In genomic region chr19:40285353-40286234, GRCh38 we compare ENCODE assay signal across 8 cellular contexts. TPM values are rescaled to one million over a fixed set of nuclear protein-coding genes. Genes with fewer than 3 reads are reported as not detected.
A peak's percentile ranks its signal among the peaks of the same experiment; 100 is the strongest.
DNase-seq lines count a peak whose midpoint lies in the region; ATAC-seq and TF ChIP-seq lines count a peak whose summit lies in the region.

No MANE protein-coding gene starts in this region.

- peak; percentile 86 for ATAC-seq in HG03175 (IDR thresholded peaks at IDR 0.05; ENCODE audit: unreplicated experiment)
- ATAC-seq in WTC11: peak; percentile 86

- peak overlapping the region; percentile 99 for H3K27ac Mint-ChIP-seq in WTC11

- H3K4me3 Mint-ChIP-seq in WTC11: peak overlapping the region; percentile 80

- TF ChIP-seq CTCF in AG09309 (IDR thresholded peaks at IDR 0.05; ENCODE audit: control insufficient read depth, insufficient read depth, low read depth, low read length, missing control alignments): no peak
- 0 out of 2 replicates have a peak, but pooled peaks have one; percentile 6 for TF ChIP-seq CTCF in WTC11 (IDR thresholded peaks at IDR 0.05)

- H3K9me3 Mint-ChIP-seq in WTC11: no peaks in the 10 kb centered on the region

- CTCF ChIA-PET in WTC11 (lab: Charles Lee): interaction anchor here (0.6 to 1.2 kb wide), 7 partner anchors 15 to 521 kb away, joined by 3 to 5 read pairs (median 3); no protein-coding TSS in a partner anchor

- peak; percentile 64 for TF ChIP-seq POLR2A in GM18951 (IDR thresholded peaks at IDR 0.05; ENCODE audit: extremely low read depth, insufficient read depth, insufficient read length)

- H3K4me3 ChIP-seq in AG09309 (ENCODE audit: control insufficient read depth, low read depth, low read length): peak overlapping the region; percentile 63

- POLR2A ChIA-PET in WTC11 (lab: Charles Lee): no interaction called here

- H3K36me3 Mint-ChIP-seq in WTC11: no peaks in the 10 kb centered on the region

- in situ Hi-C loops in GM18951 (cut with MboI; ENCODE audit: low sequenced_read_pairs, unreplicated experiment): no loop called here

- H3K4me1 Mint-ChIP-seq in WTC11: peaks cover 27% of the 10 kb centered on the region

- no peaks in the 10 kb centered on the region for H3K27me3 Mint-ChIP-seq in WTC11 (ENCODE audit: low read depth)

- DNase-seq in AG09309 (ENCODE audit: low read depth) (peak; percentile 97), NCI-H2227 treated with DMSO at 0.1 percent for 48 hours (lab: John Stamatoyannopoulos, UW) (peak; percentile 100), WTC11 (ENCODE audit: low spot score) (peak; percentile 99), inferior parietal cortex (ENCODE audit: extremely low spot score) (peak; percentile 100), smooth muscle cell of the brain vasculature (ENCODE audit: low read depth, low spot score) (peak; percentile 99)
- DNase-seq in central memory CD4-positive, alpha-beta T cell: peak; percentile 99

TF ChIP-seq in WTC11, 78 proteins besides CTCF, POLR2A, EP300 and RAD21:
- no peak for TF ChIP-seq OVOL2 (CRISPR knock-in tag; IDR thresholded peaks at IDR 0.05; ENCODE audit: borderline replicate concordance)
- no peak for TF ChIP-seq ZNF671 (CRISPR knock-in tag; IDR thresholded peaks at IDR 0.05)
- no peak for TF ChIP-seq ATF2 (CRISPR knock-in tag; IDR thresholded peaks at IDR 0.05; ENCODE audit: borderline replicate concordance, low read depth)
- TF ChIP-seq FOXK1 (CRISPR knock-in tag; IDR thresholded peaks at IDR 0.05): peak; percentile 50; the same call in 1 of the 2 replicates
- peak; percentile 36; the same call in 1 of the 2 replicates for TF ChIP-seq ETV6 (CRISPR knock-in tag; IDR thresholded peaks at IDR 0.05)
- no peak for TF ChIP-seq USF1 (CRISPR knock-in tag; IDR thresholded peaks at IDR 0.05)
- no peak for TF ChIP-seq ZNF425 (CRISPR knock-in tag; conservative IDR thresholded peaks at IDR 0.05)
- TF ChIP-seq HMGA2 (CRISPR knock-in tag; IDR thresholded peaks at IDR 0.05): 0 out of 2 replicates have a peak, but pooled peaks have one; percentile 9
- TF ChIP-seq GTF2I (CRISPR knock-in tag; conservative IDR thresholded peaks at IDR 0.05): peak; percentile 77
- TF ChIP-seq ZNF317 (CRISPR knock-in tag; IDR thresholded peaks at IDR 0.05; ENCODE audit: borderline replicate concordance, low read depth): no peak
- no peak for TF ChIP-seq PREB (CRISPR knock-in tag; IDR thresholded peaks at IDR 0.05; ENCODE audit: borderline replicate concordance)
- TF ChIP-seq FOXP4 (CRISPR knock-in tag; IDR thresholded peaks at IDR 0.05): peak; percentile 11; the same call in 1 of the 2 replicates
- peak; percentile 64; the same call in 1 of the 2 replicates for TF ChIP-seq CREM (CRISPR knock-in tag; IDR thresholded peaks at IDR 0.05)
- TF ChIP-seq TCF7 (CRISPR knock-in tag; IDR thresholded peaks at IDR 0.05; ENCODE audit: low read depth): no peak
- no peak for TF ChIP-seq IRF2 (CRISPR knock-in tag; IDR thresholded peaks at IDR 0.05; ENCODE audit: borderline replicate concordance, low read depth)
TF ChIP-seq in WTC11: peak in this region for 6.

RNA-seq across cellular contexts. Expression of gene AKT2, which starts 0.4 kb away (rescaled TPM):
- total RNA-seq in WTC11 (2021): 156 to 174 TPM (median 161 TPM) in 3 replicates

RNA-seq across cellular contexts. Expression of gene CCNP, which starts 59.1 kb away (rescaled TPM):
- 0.83 to 2.4 TPM (median 1.9 TPM) in 3 replicates for total RNA-seq in WTC11 (2021)

Comparison
In these comparisons a context has a peak if more than half of its experiments do, and no peak if none do; other contexts are left out.
1. Peak in every context shown above with its lines: DNase-seq, ATAC-seq and H3K4me3 ChIP-seq.